In genomic region chr20:48025661-48026060, GRCh38 we compare ENCODE assay signal across 18 cellular contexts.
A peak's percentile ranks its signal among the peaks of the same experiment; 100 is the strongest.
DNase-seq lines count a peak whose midpoint lies in the region; ATAC-seq, FAIRE-seq and TF ChIP-seq lines count a peak whose summit lies in the region.
"Had no signal": no experiment of that assay in that cellular context is flagged by ENCODE, and none has a peak within 500 bp of the region (broad histone marks: within the 10 kb centered on the region; RNA-seq: fewer than 3 reads in every experiment).

No MANE protein-coding gene starts in this region.

- peak overlapping the region; percentile 78 for H3K4me3 Mint-ChIP-seq in MCF 10A (ENCODE audit: unreplicated experiment)
- H3K4me3 Mint-ChIP-seq: dendritic cell treated with granulocyte-macrophage colony-stimulating factor and Interleukin-4, amounts not matched to agents 40 ng/mL and 50 ng/mL, for 4 days; stimulated activated memory B cell treated with anti-CD40 and anti-IgM and Interleukin-4, amounts not matched to agents 10 μg/mL and 1 μg/mL and 100 μg/mL, for 72 hours had no signal

- no peak overlapping the region for H3K4me2 ChIP-seq in Karpas-422 (ENCODE audit: low read depth, low read length, poor library complexity, severe bottlenecking)
- H3K4me2 ChIP-seq: KMS-11, neural progenitor cell had no signal

- CTCF ChIA-PET in MCF 10A (lab: Yijun Ruan, JAX) = no interaction called here

- no peak overlapping the region for H2AFZ ChIP-seq in Karpas-422 (ENCODE audit: low read length)

- H3K36me3 ChIP-seq in breast epithelium = no peaks in the 10 kb centered on the region
- no peaks in the 10 kb centered on the region for H3K36me3 ChIP-seq in Karpas-422 (ENCODE audit: insufficient read depth, low read length)
- H3K36me3 ChIP-seq: neural progenitor cell, upper lobe of left lung had no signal

- DNase-seq in MCF 10A (ENCODE audit: unreplicated experiment) (peak; percentile 62), breast epithelium (ENCODE audit: low spot score in 2 of 2) (no peak), RCC 7860 (ENCODE audit: low spot score) (peak; percentile 55), fibroblast of mammary gland (ENCODE audit: low read depth) (peak; percentile 92), GM20000 (ENCODE audit: low spot score) (no peak), NCI-H526 treated with DMSO at 0.1 percent for 48 hours (lab: John Stamatoyannopoulos, UW) (no peak), Karpas-422 (no peak)
- DNase-seq: activated T-cell treated with anti-CD3 and anti-CD28 coated beads, Interleukin-2, amount 50 U/mL, for 48 hours; NCI-H1694 treated with DMSO at 0.1 percent for 48 hours; NCI-H748 treated with DMSO at 0.1 percent for 48 hours had no signal

- no peaks in the 10 kb centered on the region for H3K79me2 ChIP-seq in Karpas-422 (ENCODE audit: low read length)

- peaks cover 29% of the 10 kb centered on the region for H3K4me1 Mint-ChIP-seq in MCF 10A (ENCODE audit: insufficient read depth, unreplicated experiment)

- H3K9me3 ChIP-seq in breast epithelium (no peaks in the 10 kb centered on the region), Karpas-422 (ENCODE audit: low read length) (no peaks in the 10 kb centered on the region)
- H3K9me3 ChIP-seq: upper lobe of left lung had no signal

- no peaks in the 10 kb centered on the region for H3K27me3 Mint-ChIP-seq in MCF 10A (ENCODE audit: insufficient read depth, unreplicated experiment)

- H4K20me1 ChIP-seq in Karpas-422 (ENCODE audit: insufficient read depth, low read depth, low read length) = no peaks in the 10 kb centered on the region

- no peaks in the 10 kb centered on the region for H3K9me2 ChIP-seq in Karpas-422 (replicated peaks; ENCODE audit: insufficient read depth, low read length)

- H3K27me3 ChIP-seq in breast epithelium = no peaks in the 10 kb centered on the region
- H3K27me3 ChIP-seq in Karpas-422 (ENCODE audit: low read length) = no peaks in the 10 kb centered on the region
- H3K27me3 ChIP-seq: neural progenitor cell, upper lobe of left lung had no signal

- H3K4me3 ChIP-seq in breast epithelium (no peak overlapping the region), fibroblast of mammary gland (ENCODE audit: control insufficient read depth, low read depth, low read length) (peak overlapping the region; percentile 34), Karpas-422 (ENCODE audit: low read length) (no peak overlapping the region)
- H3K4me3 ChIP-seq: neural progenitor cell, upper lobe of left lung had no signal

- POLR2A ChIA-PET in MCF 10A (lab: Yijun Ruan, JAX) = interaction anchor here (0.6 to 2.2 kb wide), 8 partner anchors 10 to 239 kb away, joined by 3 to 10 read pairs (median 4); partner anchors contain the start of gene SULF2

- no peak for TF ChIP-seq POLR2A in breast epithelium (IDR thresholded peaks at IDR 0.05)

- no peak for ATAC-seq in GM21717 (IDR thresholded peaks at IDR 0.05; ENCODE audit: unreplicated experiment)
- ATAC-seq: Right ventricle myocardium inferior; stimulated activated memory B cell treated with anti-CD40 and anti-IgM and Interleukin-4, amounts not matched to agents 10 μg/mL and 1 μg/mL and 100 μg/mL, for 72 hours had no signal

- H3K27ac Mint-ChIP-seq in MCF 10A (ENCODE audit: low read depth, unreplicated experiment) = peak overlapping the region; percentile 96
- H3K27ac Mint-ChIP-seq: dendritic cell treated with granulocyte-macrophage colony-stimulating factor and Interleukin-4, amounts not matched to agents 40 ng/mL and 50 ng/mL, for 4 days; neural progenitor cell; stimulated activated memory B cell treated with anti-CD40 and anti-IgM and Interleukin-4, amounts not matched to agents 10 μg/mL and 1 μg/mL and 100 μg/mL, for 72 hours had no signal

- no peak overlapping the region for H3K9ac ChIP-seq in Karpas-422 (ENCODE audit: low read length)
- H3K9ac ChIP-seq: KMS-11, neural progenitor cell had no signal

- intact Hi-C loops in MCF 10A (cut with micrococcal nuclease) (loop anchor here (2.0 kb wide), 2 partner anchors 239 to 269 kb away; no protein-coding TSS in a partner anchor), breast epithelium (cut with DNase I; ENCODE audit: low total_unique reads) (no loop called here)

- no peak for TF ChIP-seq CTCF in MCF 10A (IDR thresholded peaks at IDR 0.05; ENCODE audit: unreplicated experiment)
- TF ChIP-seq CTCF in breast epithelium (IDR thresholded peaks at IDR 0.05) = no peak
- TF ChIP-seq CTCF in fibroblast of mammary gland (conservative IDR thresholded peaks at IDR 0.05; ENCODE audit: control insufficient read depth, insufficient read depth, low read depth, low read length) = no peak
- TF ChIP-seq CTCF in GM20000 (IDR thresholded peaks at IDR 0.05; ENCODE audit: extremely low read depth, missing control alignments) = no peak

- no peaks in the 10 kb centered on the region for H3K4me1 ChIP-seq in breast epithelium
- no peaks in the 10 kb centered on the region for H3K4me1 ChIP-seq in Karpas-422 (ENCODE audit: low read length)
- H3K4me1 ChIP-seq: upper lobe of left lung had no signal

- H3K36me3 Mint-ChIP-seq in MCF 10A (ENCODE audit: insufficient read depth, unreplicated experiment) = no peaks in the 10 kb centered on the region
- H3K36me3 Mint-ChIP-seq: neural progenitor cell had no signal

- peak; percentile 85 for FAIRE-seq in RCC 7860 (lab: Jason Lieb, UNC)
- FAIRE-seq: D721Med had no signal

- peaks cover 7% of the 10 kb centered on the region for H3K9me3 Mint-ChIP-seq in MCF 10A (ENCODE audit: unreplicated experiment)
- H3K9me3 Mint-ChIP-seq: dendritic cell treated with granulocyte-macrophage colony-stimulating factor and Interleukin-4, amounts not matched to agents 40 ng/mL and 50 ng/mL, for 4 days had no signal

- H3K27ac ChIP-seq in breast epithelium (no peak overlapping the region), Karpas-422 (ENCODE audit: low read length) (no peak overlapping the region)
- H3K27ac ChIP-seq: KMS-11, neural progenitor cell, upper lobe of left lung had no signal

- BruUV-seq in MCF 10A (replicated peaks; lab: Mats Ljungman, UMichigan) = TSS peak; percentile 62

Comparison
In these comparisons a context has a peak if more than half of its experiments do, and no peak if none do; other contexts are left out.
1. DNase-seq: peak in MCF 10A (single experiment), RCC 7860 (single experiment) and fibroblast of mammary gland (single experiment); none in breast epithelium (0 of 2), GM20000 (single experiment), NCI-H526 treated with DMSO at 0.1 percent for 48 hours (single experiment) and Karpas-422 (single experiment).